20 cellular contexts compared by ENCODE assay signal in genomic region chr7:79301419-79301818, GRCh38.
A peak's percentile ranks its signal among the peaks of the same experiment; 100 is the strongest.
DNase-seq lines count a peak whose midpoint lies in the region; ATAC-seq, FAIRE-seq and TF ChIP-seq lines count a peak whose summit lies in the region.
"Had no signal": no experiment of that assay in that cellular context is flagged by ENCODE, and none has a peak within 500 bp of the region (broad histone marks: within the 10 kb centered on the region; RNA-seq: fewer than 3 reads in every experiment).

No MANE protein-coding gene starts in this region.

- no peak overlapping the region for H2AFZ ChIP-seq in HepG2 (ENCODE audit: low read length)
- H2AFZ ChIP-seq: GM23338 had no signal

- no peaks in the 10 kb centered on the region for H3K79me2 ChIP-seq in HepG2 (ENCODE audit: insufficient read depth, low read length)

- H3K9me3 ChIP-seq in Panc1 (ENCODE audit: control insufficient read depth, insufficient read depth, low read depth, low read length), result no peaks in the 10 kb centered on the region
- no peaks in the 10 kb centered on the region for H3K9me3 ChIP-seq in HepG2 (ENCODE audit: low read length)
- no peaks in the 10 kb centered on the region for H3K9me3 ChIP-seq in neutrophil
- H3K9me3 ChIP-seq in BE2C, result no peaks in the 10 kb centered on the region
- H3K9me3 ChIP-seq: BLaER1 treated with 17β-estradiol and CSF1 and Interleukin-3, amounts not matched to agents 10 nM and 100 nM had no signal

- ATAC-seq in Panc1 (no peak), HepG2 (no peak)
- ATAC-seq: GM12878, GM23338, HCT116 had no signal

- in situ Hi-C loops in Panc1 (cut with HindIII; ENCODE audit: low pct_unique_long_range_greater_than_20kb, low sequenced_read_pairs), result no loop called here
- in situ Hi-C loops in HepG2 (cut with HindIII; ENCODE audit: extremely low pct_ligation_motif_present, low pct_unique_long_range_greater_than_20kb), result loop anchor here (25.0 kb wide), 1 partner anchor 711 kb away; no protein-coding TSS in a partner anchor

- TF ChIP-seq CTCF in Panc1 (IDR thresholded peaks at IDR 0.05) (no peak), HepG2 (CRISPR knock-in tag; IDR thresholded peaks at IDR 0.05) (no peak), neutrophil (IDR thresholded peaks at IDR 0.05) (no peak), foreskin fibroblast (IDR thresholded peaks at IDR 0.05; ENCODE audit: low read depth, low read length) (no peak), BE2C (IDR thresholded peaks at IDR 0.05; ENCODE audit: low read depth, low read length) (no peak)

- no peak overlapping the region for H3K9ac ChIP-seq in HepG2 (ENCODE audit: insufficient read depth, low read depth, low read length)
- H3K9ac ChIP-seq: BLaER1 treated with 17β-estradiol and CSF1 and Interleukin-3, amounts not matched to agents 10 nM and 100 nM had no signal

- TF ChIP-seq POLR2A in HepG2 (IDR thresholded peaks at IDR 0.05; ENCODE audit: insufficient read depth in 1 of 2, low read depth in 2 of 2, low read length in 2 of 2), result no peak

- intact Hi-C loops in Panc1 (cut with micrococcal nuclease; ENCODE audit: unreplicated experiment) (no loop called here), HepG2 (cut with micrococcal nuclease; ENCODE audit: unreplicated experiment) (no loop called here)

- TF ChIP-seq EP300 in HepG2 (IDR thresholded peaks at IDR 0.05; ENCODE audit: low read depth in 2 of 2, low read length in 2 of 2) (no peak), HepG2 (CRISPR knock-in tag; IDR thresholded peaks at IDR 0.05; ENCODE audit: borderline replicate concordance) (no peak)

- H3K4me2 ChIP-seq in HepG2 (ENCODE audit: low read depth, low read length), result no peak overlapping the region
- H3K4me2 ChIP-seq: BLaER1 treated with 17β-estradiol and CSF1 and Interleukin-3, amounts not matched to agents 10 nM and 100 nM; GM23338 had no signal

- H3K27me3 ChIP-seq in Panc1 (ENCODE audit: control insufficient read depth, insufficient read depth, low read length) (no peaks in the 10 kb centered on the region), HepG2 (ENCODE audit: control insufficient read depth in 1 of 2, insufficient read depth in 2 of 2, low read length in 2 of 2) (no peaks in the 10 kb centered on the region), neutrophil (peaks cover 2% of the 10 kb centered on the region), BE2C (no peaks in the 10 kb centered on the region)
- H3K27me3 ChIP-seq: BLaER1 treated with 17β-estradiol and CSF1 and Interleukin-3, amounts not matched to agents 10 nM and 100 nM had no signal

- H3K27ac ChIP-seq in Panc1 (ENCODE audit: low read length) (peak overlapping the region; percentile 71; the same call in 1 of the 2 replicates), HepG2 (ENCODE audit: extremely low read length, insufficient read depth, low read length) (no peak overlapping the region), neutrophil (peak overlapping the region; percentile 16)
- H3K27ac ChIP-seq: BLaER1 treated with 17β-estradiol and CSF1 and Interleukin-3, amounts not matched to agents 10 nM and 100 nM had no signal

- H3K36me3 ChIP-seq in Panc1 (ENCODE audit: control insufficient read depth, insufficient read depth, low read length) (no peaks in the 10 kb centered on the region), HepG2 (replicated peaks in 1 of 2; ENCODE audit: control insufficient read depth in 1 of 2, insufficient read depth in 2 of 2, low read length in 2 of 2) (no peaks in the 10 kb centered on the region), neutrophil (no peaks in the 10 kb centered on the region), BE2C (no peaks in the 10 kb centered on the region)
- H3K36me3 ChIP-seq: BLaER1 treated with 17β-estradiol and CSF1 and Interleukin-3, amounts not matched to agents 10 nM and 100 nM had no signal

- BruUV-seq in Panc1 (replicated peaks; lab: Mats Ljungman, UMichigan) (no TSS peak), HepG2 (replicated peaks; lab: Mats Ljungman, UMichigan) (no TSS peak)

- H3K4me3 ChIP-seq in Panc1 (ENCODE audit: low read depth in 2 of 2, low read length in 2 of 2), result no peak overlapping the region
- H3K4me3 ChIP-seq in HepG2 (replicated peaks in 1 of 3; ENCODE audit: insufficient read depth in 1 of 3, low read depth in 2 of 3, low read length in 3 of 3), result no peak overlapping the region
- no peak overlapping the region for H3K4me3 ChIP-seq in neutrophil (ENCODE audit: low read depth in 1 of 2, low read length in 1 of 2)
- H3K4me3 ChIP-seq in foreskin fibroblast (ENCODE audit: low read depth in 1 of 2, low read length in 2 of 2), result no peak overlapping the region
- no peak overlapping the region for H3K4me3 ChIP-seq in BE2C (ENCODE audit: low read depth, low read length)
- H3K4me3 ChIP-seq: BLaER1 treated with 17β-estradiol and CSF1 and Interleukin-3, amounts not matched to agents 10 nM and 100 nM; GM12878; GM23338 had no signal

- CTCF ChIA-PET in Panc1 (lab: Charles Lee) (no interaction called here), HepG2 (lab: Yijun Ruan, JAX; ENCODE audit: low intra/inter-chr PET ratio, low total read pairs) (no interaction called here)

- H4K20me1 ChIP-seq in HepG2 (ENCODE audit: insufficient read depth, low read length), result no peaks in the 10 kb centered on the region
- H4K20me1 ChIP-seq: BLaER1 treated with 17β-estradiol and CSF1 and Interleukin-3, amounts not matched to agents 10 nM and 100 nM had no signal

- no peak for DNase-seq in Panc1 (ENCODE audit: low read depth, low spot score)
- peak; percentile 10 for DNase-seq in HepG2 (ENCODE audit: low spot score)
- DNase-seq in NCI-H345 (lab: John Stamatoyannopoulos, UW), result no peak
- no peak for DNase-seq in foreskin fibroblast
- DNase-seq in BE2C, result no peak
- DNase-seq: CD4-positive, alpha-beta T cell; CD8-positive, alpha-beta memory T cell; DMS 273 treated with DMSO at 0.1 percent for 48 hours; DMS79; EL; GDM1; H9 had no signal

- no peak for TF ChIP-seq RAD21 in HepG2 (CRISPR knock-in tag; IDR thresholded peaks at IDR 0.05)

- POLR2A ChIA-PET in Panc1 (lab: Charles Lee), result no interaction called here
- POLR2A ChIA-PET in HepG2 (lab: Yijun Ruan, JAX), result no interaction called here

- H3K4me1 ChIP-seq in Panc1 (ENCODE audit: control insufficient read depth, insufficient read depth, low read length), result peaks cover 6% of the 10 kb centered on the region; the same call in 1 of the 2 replicates
- H3K4me1 ChIP-seq in HepG2 (ENCODE audit: insufficient read depth, low read length), result peaks cover 12% of the 10 kb centered on the region
- peaks cover 15 to 21% of the 10 kb centered on the region in 2 experiments for H3K4me1 ChIP-seq in neutrophil (ENCODE audit: control insufficient read depth in 1 of 2, insufficient read depth in 1 of 2, low read depth in 1 of 2, low read length in 1 of 2)
- H3K4me1 ChIP-seq in BE2C, result no peaks in the 10 kb centered on the region
- H3K4me1 ChIP-seq: BLaER1 treated with 17β-estradiol and CSF1 and Interleukin-3, amounts not matched to agents 10 nM and 100 nM had no signal

- no peak for FAIRE-seq in HepG2 (lab: Jason Lieb, UNC)
- FAIRE-seq: A204.1, D721Med, GM12878, GM19239 had no signal

TF ChIP-seq in HepG2, 621 proteins besides CTCF, POLR2A, EP300 and RAD21:
- no peak for TF ChIP-seq LCORL (IDR thresholded peaks at IDR 0.05)
- no peak for TF ChIP-seq LCORL (CRISPR knock-in tag; IDR thresholded peaks at IDR 0.05)
- peak; percentile 20; the same call in 1 of the 2 replicates for TF ChIP-seq HNF4A (CRISPR knock-in tag; IDR thresholded peaks at IDR 0.05)
